Comparison of ENCODE assay signal across 9 cellular contexts in genomic region chr10:23702977-23703414, GRCh38.
DNase-seq lines count a peak whose midpoint lies in the region; ATAC-seq and TF ChIP-seq lines count a peak whose summit lies in the region.
"Had no signal": no experiment of that assay in that cellular context is flagged by ENCODE, and none has a peak within 500 bp of the region (broad histone marks: within the 10 kb centered on the region; RNA-seq: fewer than 3 reads in every experiment).

No MANE protein-coding gene starts in this region.

- H3K36me3 Mint-ChIP-seq in stimulated activated effector memory CD8-positive, alpha-beta T cell treated with anti-CD3 and anti-CD28 coated beads, Interleukin-12 subunit alpha, Interleukin-12 subunit beta, amount 100 ng/mL, for 72 hours = no peaks in the 10 kb centered on the region

- H3K27ac ChIP-seq in dorsolateral prefrontal cortex = no peak overlapping the region

- no peak overlapping the region for H3K4me3 ChIP-seq in BJ (ENCODE audit: low read depth, low read length)
- H3K4me3 ChIP-seq in dorsolateral prefrontal cortex = peak overlapping the region in 1 of 59 donors; percentile 24

- no peak overlapping the region for H3K27ac Mint-ChIP-seq in stimulated activated effector memory CD8-positive, alpha-beta T cell treated with anti-CD3 and anti-CD28 coated beads, Interleukin-12 subunit alpha, Interleukin-12 subunit beta, amount 100 ng/mL, for 72 hours
- H3K27ac Mint-ChIP-seq: stimulated activated naive CD8-positive, alpha-beta T cell treated with anti-CD3 and anti-CD28 coated beads, Interleukin-15, Interleukin-2, amounts not matched to agents 100 ng/mL and 50 ng/mL, for 24 hours had no signal

- ATAC-seq in GM18907 (IDR thresholded peaks at IDR 0.05; ENCODE audit: unreplicated experiment) (peak; percentile 99), HG03064 (IDR thresholded peaks at IDR 0.05; ENCODE audit: low read depth, unreplicated experiment) (peak; percentile 81)
- peak; percentile 67 for ATAC-seq in stimulated activated effector memory CD8-positive, alpha-beta T cell treated with anti-CD3 and anti-CD28 coated beads, Interleukin-12 subunit alpha, Interleukin-12 subunit beta, amount 100 ng/mL, for 72 hours

- H3K36me3 ChIP-seq in BJ (ENCODE audit: control insufficient read depth, insufficient read depth, low read length) = no peaks in the 10 kb centered on the region

- no peaks in the 10 kb centered on the region for H3K9me3 Mint-ChIP-seq in stimulated activated effector memory CD8-positive, alpha-beta T cell treated with anti-CD3 and anti-CD28 coated beads, Interleukin-12 subunit alpha, Interleukin-12 subunit beta, amount 100 ng/mL, for 72 hours
- H3K9me3 Mint-ChIP-seq: stimulated activated naive CD8-positive, alpha-beta T cell treated with anti-CD3 and anti-CD28 coated beads, Interleukin-15, Interleukin-2, amounts not matched to agents 100 ng/mL and 50 ng/mL, for 24 hours had no signal

- no peaks in the 10 kb centered on the region for H3K27me3 ChIP-seq in BJ (ENCODE audit: control insufficient read depth, insufficient read depth, low read length)
- H3K27me3 ChIP-seq in dorsolateral prefrontal cortex = peaks cover 0 to 9% (median 0%) of the 10 kb centered on the region in 45 donors

- intact Hi-C loops in dorsolateral prefrontal cortex (cut with DNase I) = loop anchor here in 1 of 2 donors (5.0 to 10.0 kb wide), 2 partner anchors 386 to 528 kb away; no protein-coding TSS in a partner anchor

- CTCF ChIA-PET in BJ (lab: Yijun Ruan, JAX) = interaction anchor here (1.1 to 3.2 kb wide), 5 partner anchors 13 to 545 kb away, joined by 3 to 13 read pairs (median 6); no protein-coding TSS in a partner anchor

- TF ChIP-seq CTCF in BJ (IDR thresholded peaks at IDR 0.05; ENCODE audit: insufficient read depth, low read depth, low read length) (peak; percentile 66), dorsolateral prefrontal cortex (IDR thresholded peaks at IDR 0.05 in 54 of 56, conservative IDR thresholded peaks at IDR 0.05 in 2 of 56; ENCODE audit: low read depth in 1 of 56, partially characterized antibody in 56 of 56) (peak; percentile 19 to 79 (median 65))

- no peaks in the 10 kb centered on the region for H3K4me1 Mint-ChIP-seq in stimulated activated effector memory CD8-positive, alpha-beta T cell treated with anti-CD3 and anti-CD28 coated beads, Interleukin-12 subunit alpha, Interleukin-12 subunit beta, amount 100 ng/mL, for 72 hours

- H3K4me3 Mint-ChIP-seq in stimulated activated effector memory CD8-positive, alpha-beta T cell treated with anti-CD3 and anti-CD28 coated beads, Interleukin-12 subunit alpha, Interleukin-12 subunit beta, amount 100 ng/mL, for 72 hours = no peak overlapping the region
- H3K4me3 Mint-ChIP-seq: stimulated activated naive CD8-positive, alpha-beta T cell treated with anti-CD3 and anti-CD28 coated beads, Interleukin-15, Interleukin-2, amounts not matched to agents 100 ng/mL and 50 ng/mL, for 24 hours had no signal

- no peak for DNase-seq in BJ (ENCODE audit: low read depth)
- peak; percentile 1 for DNase-seq in NCI-H2081 treated with DMSO at 0.1 percent for 48 hours (lab: John Stamatoyannopoulos, UW)
- DNase-seq in activated CD4-positive, CD25-positive, alpha-beta regulatory T cell treated with anti-CD3 and anti-CD28 coated beads, Interleukin-2, amount 50 U/mL, for 16 hours (ENCODE audit: low read depth, low spot score) = peak; percentile 23
- DNase-seq in dorsolateral prefrontal cortex = peak in 7 of 10 donors; percentile 9 to 55 (median 41)
- DNase-seq in medulla oblongata (ENCODE audit: extremely low spot score) = peak; percentile 78
- peak in 1 of 2 donors; percentile 53 for DNase-seq in stimulated activated effector memory CD8-positive, alpha-beta T cell treated with anti-CD3 and anti-CD28 coated beads, Interleukin-12 subunit alpha, Interleukin-12 subunit beta, amount 100 ng/mL, for 72 hours (ENCODE audit: low spot score in 2 of 2)

- POLR2A ChIA-PET in BJ (lab: Charles Lee) = no interaction called here
